10 cellular contexts compared by ENCODE assay signal in genomic region chr10:95476482-95477174, GRCh38.
DNase-seq lines count a peak whose midpoint lies in the region; ATAC-seq and TF ChIP-seq lines count a peak whose summit lies in the region.
"Had no signal": no experiment of that assay in that cellular context is flagged by ENCODE, and none has a peak within 500 bp of the region (broad histone marks: within the 10 kb centered on the region; RNA-seq: fewer than 3 reads in every experiment).

No MANE protein-coding gene starts in this region.

- ATAC-seq in Panc1 = no peak
- no peak for ATAC-seq in HG02588 (IDR thresholded peaks at IDR 0.05; ENCODE audit: unreplicated experiment)
- ATAC-seq: CD8-positive, alpha-beta T cell had no signal

- no peak for TF ChIP-seq POLR2A in esophagus squamous epithelium (IDR thresholded peaks at IDR 0.05)

- intact Hi-C loops in Panc1 (cut with micrococcal nuclease; ENCODE audit: unreplicated experiment) = no loop called here
- intact Hi-C loops in esophagus squamous epithelium (cut with DNase I) = no loop called here
- intact Hi-C loops in tibial artery (cut with DNase I; ENCODE audit: low total_unique reads) = no loop called here

- in situ Hi-C loops in Panc1 (cut with HindIII; ENCODE audit: low pct_unique_long_range_greater_than_20kb, low sequenced_read_pairs) = no loop called here

- H3K36me3 ChIP-seq in Panc1 (ENCODE audit: control insufficient read depth, insufficient read depth, low read length) (no peaks in the 10 kb centered on the region), esophagus squamous epithelium (no peaks in the 10 kb centered on the region), tibial artery (no peaks in the 10 kb centered on the region)

- CTCF ChIA-PET in Panc1 (lab: Charles Lee) = no interaction called here

- no peaks in the 10 kb centered on the region for H3K27me3 ChIP-seq in Panc1 (ENCODE audit: control insufficient read depth, insufficient read depth, low read length)
- H3K27me3 ChIP-seq in esophagus squamous epithelium = no peaks in the 10 kb centered on the region
- H3K27me3 ChIP-seq in tibial artery = no peaks in the 10 kb centered on the region

- TF ChIP-seq CTCF in Panc1 (IDR thresholded peaks at IDR 0.05) = no peak
- TF ChIP-seq CTCF in esophagus squamous epithelium (IDR thresholded peaks at IDR 0.05) = no peak
- no peak for TF ChIP-seq CTCF in tibial artery (IDR thresholded peaks at IDR 0.05)

- DNase-seq in Panc1 (ENCODE audit: low read depth, low spot score) = no peak
- no peak for DNase-seq in esophagus squamous epithelium (lab: John Stamatoyannopoulos, UW)
- peak; percentile 51 for DNase-seq in myocyte (ENCODE audit: low read depth)
- no peak for DNase-seq in tibial artery
- DNase-seq in DMS53 (lab: John Stamatoyannopoulos, UW) = no peak
- no peak for DNase-seq in dermis blood vessel endothelial cell
- DNase-seq in NCI-H2227 treated with DMSO at 0.1 percent for 48 hours (lab: John Stamatoyannopoulos, UW) = no peak
- DNase-seq: activated CD4-positive, alpha-beta T cell treated with anti-CD3 and anti-CD28 coated beads for 48 hours; CD8-positive, alpha-beta T cell had no signal

- H3K27ac ChIP-seq in Panc1 (ENCODE audit: low read length) (peak overlapping the region; percentile 44), esophagus squamous epithelium (peak overlapping the region; percentile 46 to 92 (median 82)), tibial artery (peak overlapping the region; percentile 87 to 91)

- H3K9me3 ChIP-seq in Panc1 (ENCODE audit: control insufficient read depth, insufficient read depth, low read depth, low read length) = no peaks in the 10 kb centered on the region
- H3K9me3 ChIP-seq in esophagus squamous epithelium = no peaks in the 10 kb centered on the region
- H3K9me3 ChIP-seq in tibial artery = no peaks in the 10 kb centered on the region

- peaks cover 31% of the 10 kb centered on the region for H3K4me1 ChIP-seq in Panc1 (ENCODE audit: control insufficient read depth, insufficient read depth, low read length)
- peaks cover 0 to 89% (median 28%) of the 10 kb centered on the region in 3 donors for H3K4me1 ChIP-seq in esophagus squamous epithelium
- H3K4me1 ChIP-seq in tibial artery = peaks cover 8 to 100% (median 90%) of the 10 kb centered on the region in 4 donors

- WGBS in esophagus squamous epithelium, 2 donors = 57 to 80% methylated on average over 5 of the region's 5 CpGs

- POLR2A ChIA-PET in Panc1 (lab: Charles Lee) = interaction anchor here (1.1 kb wide), 1 partner anchor 110 kb away, joined by 3 read pairs; no protein-coding TSS in a partner anchor

- BruUV-seq in Panc1 (replicated peaks; lab: Mats Ljungman, UMichigan) = no TSS peak

- H3K4me3 ChIP-seq in Panc1 (ENCODE audit: low read depth in 2 of 2, low read length in 2 of 2) (no peak overlapping the region), esophagus squamous epithelium (no peak overlapping the region), tibial artery (no peak overlapping the region)
